In genomic region chr6:125792680-125793079, GRCh38 we compare ENCODE assay signal across 10 cellular contexts. TPM values are rescaled to one million over a fixed set of nuclear protein-coding genes. Genes with fewer than 3 reads are reported as not detected.
DNase-seq lines count a peak whose midpoint lies in the region; ATAC-seq and TF ChIP-seq lines count a peak whose summit lies in the region.
"Had no signal": no experiment of that assay in that cellular context is flagged by ENCODE, and none has a peak within 500 bp of the region (broad histone marks: within the 10 kb centered on the region; RNA-seq: fewer than 3 reads in every experiment).

No MANE protein-coding gene starts in this region.

- POLR2A ChIA-PET in activated CD4-positive, alpha-beta T cell treated with anti-CD3 and anti-CD28 coated beads, Interleukin-2, amount 10 ng/mL, durations not matched to agents 7 days and 5 days (lab: Charles Lee) = no interaction called here
- POLR2A ChIA-PET in activated CD8-positive, alpha-beta T cell treated with anti-CD3 and anti-CD28 coated beads for 36 hours (lab: Charles Lee) = interaction anchor here (3.1 to 5.9 kb wide), 3 partner anchors 9 to 165 kb away, joined by 16 to 124 read pairs (median 21); partner anchors contain the start of gene HINT3

- H3K27me3 ChIP-seq in fibroblast of lung (ENCODE audit: control insufficient read depth, insufficient read depth, low read length) = no peaks in the 10 kb centered on the region

- H3K27ac ChIP-seq in fibroblast of lung (ENCODE audit: insufficient read depth, low read length) = no peak overlapping the region

- H3K79me2 ChIP-seq in fibroblast of lung (ENCODE audit: control insufficient read depth, insufficient read depth, low read length) = peaks cover 18% of the 10 kb centered on the region

- CTCF ChIA-PET in activated CD4-positive, alpha-beta T cell treated with anti-CD3 and anti-CD28 coated beads, Interleukin-2, amount 10 ng/mL, durations not matched to agents 7 days and 5 days (lab: Charles Lee) = interaction anchor here (1.1 to 1.2 kb wide), 3 partner anchors 9 to 160 kb away, joined by 3 to 8 read pairs (median 3); no protein-coding TSS in a partner anchor
- CTCF ChIA-PET in activated CD8-positive, alpha-beta T cell treated with anti-CD3 and anti-CD28 coated beads for 36 hours (lab: Charles Lee) = interaction anchor here (1.0 to 5.9 kb wide), 4 partner anchors 12 to 164 kb away, joined by 3 to 67 read pairs (median 4); partner anchors contain the start of gene HINT3

- no peaks in the 10 kb centered on the region for H3K27me3 Mint-ChIP-seq in activated CD4-positive, alpha-beta T cell treated with anti-CD3 and anti-CD28 coated beads, Interleukin-2, amount 10 ng/mL, durations not matched to agents 7 days and 5 days
- no peaks in the 10 kb centered on the region for H3K27me3 Mint-ChIP-seq in activated CD8-positive, alpha-beta T cell treated with anti-CD3 and anti-CD28 coated beads for 36 hours

- no peaks in the 10 kb centered on the region for H4K20me1 ChIP-seq in fibroblast of lung (ENCODE audit: control insufficient read depth, extremely low read depth, insufficient read depth, low read length)

- H3K27ac Mint-ChIP-seq in activated CD4-positive, alpha-beta T cell treated with anti-CD3 and anti-CD28 coated beads, Interleukin-2, amount 10 ng/mL, durations not matched to agents 7 days and 5 days = no peak overlapping the region
- H3K27ac Mint-ChIP-seq in activated CD8-positive, alpha-beta T cell treated with anti-CD3 and anti-CD28 coated beads for 36 hours = peak overlapping the region; percentile 75

- peak overlapping the region; percentile 91 for H3K4me2 ChIP-seq in fibroblast of lung (ENCODE audit: extremely low read depth, insufficient read depth, low read length)

- DNase-seq in activated CD4-positive, alpha-beta T cell treated with anti-CD3 and anti-CD28 coated beads, Interleukin-2, amount 10 ng/mL, durations not matched to agents 7 days and 5 days = no peak
- DNase-seq in activated CD4-positive, alpha-beta T cell treated with anti-CD3 and anti-CD28 coated beads for 4 hours = no peak
- DNase-seq in activated CD8-positive, alpha-beta T cell treated with anti-CD3 and anti-CD28 coated beads for 36 hours = no peak
- DNase-seq in fibroblast of lung (ENCODE audit: low read depth in 2 of 2) = peak; percentile 43 to 78
- peak; percentile 87 for DNase-seq in stromal cell of bone marrow (ENCODE audit: low read depth)
- no peak for DNase-seq in midbrain (lab: John Stamatoyannopoulos, UW)
- DNase-seq in HPDE6-E6E7 (ENCODE audit: extremely low spot score) = no peak
- DNase-seq: NCI-H524 had no signal

- no peak for ATAC-seq in activated CD8-positive, alpha-beta T cell treated with anti-CD3 and anti-CD28 coated beads for 36 hours
- no peak for ATAC-seq in GM19035 (IDR thresholded peaks at IDR 0.05; ENCODE audit: unreplicated experiment)

- peaks cover 57% of the 10 kb centered on the region for H3K4me1 Mint-ChIP-seq in activated CD4-positive, alpha-beta T cell treated with anti-CD3 and anti-CD28 coated beads, Interleukin-2, amount 10 ng/mL, durations not matched to agents 7 days and 5 days
- H3K4me1 Mint-ChIP-seq in activated CD8-positive, alpha-beta T cell treated with anti-CD3 and anti-CD28 coated beads for 36 hours (ENCODE audit: low read depth) = peaks cover 62% of the 10 kb centered on the region

- no peaks in the 10 kb centered on the region for H3K36me3 ChIP-seq in fibroblast of lung (ENCODE audit: control insufficient read depth, insufficient read depth, low read length)
- H3K36me3 ChIP-seq: HAP-1 had no signal

- no peak overlapping the region for H2AFZ ChIP-seq in fibroblast of lung (ENCODE audit: low read length)

- H3K9ac ChIP-seq in fibroblast of lung (ENCODE audit: insufficient read depth, low read length) = no peak overlapping the region

- H3K9me3 Mint-ChIP-seq in activated CD4-positive, alpha-beta T cell treated with anti-CD3 and anti-CD28 coated beads, Interleukin-2, amount 10 ng/mL, durations not matched to agents 7 days and 5 days = no peaks in the 10 kb centered on the region
- H3K9me3 Mint-ChIP-seq in activated CD8-positive, alpha-beta T cell treated with anti-CD3 and anti-CD28 coated beads for 36 hours = no peaks in the 10 kb centered on the region

- H3K4me3 ChIP-seq in fibroblast of lung (replicated peaks in 1 of 4; ENCODE audit: control extremely low read depth in 1 of 4, insufficient read depth in 1 of 4, low read depth in 3 of 4, low read length in 4 of 4) = peak overlapping the region in 2 of 4 experiments; percentile 70 to 84
- H3K4me3 ChIP-seq: HAP-1 had no signal

- H3K4me1 ChIP-seq in fibroblast of lung (ENCODE audit: control insufficient read depth, extremely low read depth, insufficient read depth, low read length) = peaks cover 20% of the 10 kb centered on the region

- no peak for TF ChIP-seq CTCF in activated CD8-positive, alpha-beta T cell treated with anti-CD3 and anti-CD28 coated beads for 36 hours (IDR thresholded peaks at IDR 0.05)
- TF ChIP-seq CTCF in fibroblast of lung (conservative IDR thresholded peaks at IDR 0.05 in 1 of 2, IDR thresholded peaks at IDR 0.05 in 1 of 2; ENCODE audit: low read depth in 1 of 2, low read length in 2 of 2) = no peak

- no peaks in the 10 kb centered on the region for H3K9me3 ChIP-seq in fibroblast of lung (ENCODE audit: control insufficient read depth, insufficient read depth, low read depth, low read length)
- H3K9me3 ChIP-seq: HAP-1 had no signal

- peak overlapping the region; percentile 87 for H3K4me3 Mint-ChIP-seq in activated CD4-positive, alpha-beta T cell treated with anti-CD3 and anti-CD28 coated beads, Interleukin-2, amount 10 ng/mL, durations not matched to agents 7 days and 5 days
- H3K4me3 Mint-ChIP-seq in activated CD8-positive, alpha-beta T cell treated with anti-CD3 and anti-CD28 coated beads for 36 hours = peak overlapping the region; percentile 94

- peaks cover 25% of the 10 kb centered on the region for H3K36me3 Mint-ChIP-seq in activated CD4-positive, alpha-beta T cell treated with anti-CD3 and anti-CD28 coated beads, Interleukin-2, amount 10 ng/mL, durations not matched to agents 7 days and 5 days (ENCODE audit: low read depth)
- peaks cover 16% of the 10 kb centered on the region for H3K36me3 Mint-ChIP-seq in activated CD8-positive, alpha-beta T cell treated with anti-CD3 and anti-CD28 coated beads for 36 hours (ENCODE audit: low read depth)

- intact Hi-C loops in activated CD8-positive, alpha-beta T cell treated with anti-CD3 and anti-CD28 coated beads for 36 hours (cut with micrococcal nuclease) = loop anchor here (5.0 kb wide), 1 partner anchor 125 kb away; no protein-coding TSS in a partner anchor

RNA-seq across cellular contexts. Expression of gene NCOA7, which starts 1.9 kb away (rescaled TPM):
- total RNA-seq in activated CD4-positive, alpha-beta T cell treated with anti-CD3 and anti-CD28 coated beads, Interleukin-2, amount 10 ng/mL, durations not matched to agents 7 days and 5 days = 10 to 100 TPM; 43.2 to 53.1 TPM
- 10 to 100 TPM; 43.4 to 44.9 TPM for total RNA-seq in activated CD8-positive, alpha-beta T cell treated with anti-CD3 and anti-CD28 coated beads for 36 hours
- total RNA-seq in fibroblast of lung = 38.5 and 49.9 TPM in 2 replicates
- 12.8 and 13.7 TPM in 2 replicates for polyA plus RNA-seq in fibroblast of lung
- polyA plus RNA-seq in fibroblast of lung (2012) = 12.6 and 14.7 TPM in 2 replicates
- polyA minus RNA-seq in fibroblast of lung (ENCODE audit: low replicate concordance) = 1.3 and 6.9 TPM in 2 replicates

RNA-seq across cellular contexts. Expression of gene HEY2, which starts 43.2 kb away (rescaled TPM):
- total RNA-seq in activated CD4-positive, alpha-beta T cell treated with anti-CD3 and anti-CD28 coated beads, Interleukin-2, amount 10 ng/mL, durations not matched to agents 7 days and 5 days = not detected
- not detected for total RNA-seq in activated CD8-positive, alpha-beta T cell treated with anti-CD3 and anti-CD28 coated beads for 36 hours
- total RNA-seq in fibroblast of lung = not detected in 2 replicates
- polyA plus RNA-seq in fibroblast of lung = not detected in 2 replicates
- not detected in 2 replicates for polyA plus RNA-seq in fibroblast of lung (2012)
- not detected in 2 replicates for polyA minus RNA-seq in fibroblast of lung (ENCODE audit: low replicate concordance)

Comparison
In these comparisons a context has a peak if more than half of its experiments do, and no peak if none do; other contexts are left out.
1. DNase-seq: peak in fibroblast of lung (2 of 2) and stromal cell of bone marrow (single experiment); none in activated CD4-positive, alpha-beta T cell treated with anti-CD3 and anti-CD28 coated beads, Interleukin-2, amount 10 ng/mL, durations not matched to agents 7 days and 5 days (single experiment), activated CD4-positive, alpha-beta T cell treated with anti-CD3 and anti-CD28 coated beads for 4 hours (0 of 2), activated CD8-positive, alpha-beta T cell treated with anti-CD3 and anti-CD28 coated beads for 36 hours (single experiment), midbrain (single experiment) and HPDE6-E6E7 (single experiment).